16 cellular contexts compared by ENCODE assay signal in the genomic region with DNA sequence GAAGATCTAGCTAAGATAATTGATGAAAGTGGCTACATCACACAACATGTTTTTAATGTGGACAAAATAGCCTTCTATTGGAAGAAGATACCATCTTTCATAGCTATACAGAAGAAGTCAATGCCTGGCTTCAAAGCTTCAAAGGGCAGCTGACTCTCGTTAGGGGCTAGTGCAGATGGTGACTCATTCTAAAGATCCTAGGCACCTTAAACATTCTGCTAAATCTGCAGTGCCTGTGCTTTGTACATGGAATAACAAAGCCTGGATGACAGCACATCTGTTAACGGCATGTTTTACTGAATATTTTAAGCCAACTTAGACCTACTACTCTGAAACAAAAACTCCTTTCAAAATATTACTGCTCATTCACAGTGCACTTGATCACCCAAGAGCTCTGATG.
DNase-seq lines count a peak whose midpoint lies in the region; ATAC-seq, FAIRE-seq and TF ChIP-seq lines count a peak whose summit lies in the region.
"Had no signal": no experiment of that assay in that cellular context is flagged by ENCODE, and none has a peak within 500 bp of the region (broad histone marks: within the 10 kb centered on the region; RNA-seq: fewer than 3 reads in every experiment).

No MANE protein-coding gene starts in this region.

- CTCF ChIA-PET in K562 (lab: Yijun Ruan, JAX; ENCODE audit: low intra/inter-chr PET ratio): interaction anchor here (0.7 kb wide), 1 partner anchor 208 kb away, joined by 5 read pairs; no protein-coding TSS in a partner anchor

- H3K79me2 ChIP-seq in K562 (ENCODE audit: control insufficient read depth, insufficient read depth, low read length): no peaks in the 10 kb centered on the region

- no peaks in the 10 kb centered on the region for H4K20me1 ChIP-seq in K562 (replicated peaks; ENCODE audit: control insufficient read depth, insufficient read depth, low read length)

- H3K18ac ChIP-seq in neuronal stem cell (ENCODE audit: low read length): no peak overlapping the region

- no peak overlapping the region for H3K27ac ChIP-seq in K562 (ENCODE audit: extremely low read depth, low read depth, low read length)
- H3K27ac ChIP-seq in dorsolateral prefrontal cortex: no peak overlapping the region
- H3K27ac ChIP-seq in neuronal stem cell (replicated peaks; ENCODE audit: low read length): no peak overlapping the region
- H3K27ac ChIP-seq: PC-9 had no signal

- H3K36me3 ChIP-seq in K562 (ENCODE audit: control insufficient read depth, insufficient read depth, low read length): no peaks in the 10 kb centered on the region
- H3K36me3 ChIP-seq in neuronal stem cell (replicated peaks in 1 of 2; ENCODE audit: control insufficient read depth in 2 of 2, insufficient read depth in 2 of 2, low read length in 2 of 2): no peaks in the 10 kb centered on the region
- H3K36me3 ChIP-seq: MG63 had no signal

- no peak overlapping the region for H2BK120ac ChIP-seq in neuronal stem cell (ENCODE audit: low read depth, low read length)

- BruUV-seq in K562 (replicated peaks; lab: Mats Ljungman, UMichigan): no TSS peak

- H3K4me3 ChIP-seq in K562: no peak overlapping the region
- H3K4me3 ChIP-seq in foreskin fibroblast (ENCODE audit: low read depth in 1 of 2, low read length in 2 of 2): no peak overlapping the region
- no peak overlapping the region for H3K4me3 ChIP-seq in dorsolateral prefrontal cortex
- no peak overlapping the region for H3K4me3 ChIP-seq in neuronal stem cell (ENCODE audit: low read length in 2 of 2)
- H3K4me3 ChIP-seq: MG63, PC-9 had no signal

- ATAC-seq in K562: no peak
- ATAC-seq: T-cell had no signal

- H4K91ac ChIP-seq in neuronal stem cell (ENCODE audit: low read depth, low read length, poor library complexity): no peak overlapping the region

- in situ Hi-C loops in K562 (cut with MboI): loop anchor here (10.0 kb wide), 1 partner anchor 1304 kb away; no protein-coding TSS in a partner anchor

- TF ChIP-seq RAD21 in K562 (CRISPR knock-in tag; conservative IDR thresholded peaks at IDR 0.05 in 1 of 2, IDR thresholded peaks at IDR 0.05 in 1 of 2): no peak

- no peaks in the 10 kb centered on the region for H3K79me1 ChIP-seq in neuronal stem cell (ENCODE audit: low read depth, low read length)

- no peak overlapping the region for H3K23ac ChIP-seq in neuronal stem cell (ENCODE audit: low read depth, low read length, poor library complexity)

- TF ChIP-seq POLR2A in K562 (conservative IDR thresholded peaks at IDR 0.05): no peak

- no peak overlapping the region for H4K8ac ChIP-seq in neuronal stem cell (ENCODE audit: low read depth, low read length)

- no peak overlapping the region for H3K9ac ChIP-seq in K562 (ENCODE audit: insufficient read depth in 1 of 2, low read depth in 2 of 2, low read length in 2 of 2)
- no peak overlapping the region for H3K9ac ChIP-seq in neuronal stem cell (ENCODE audit: low read depth, low read length, poor library complexity)

- WGBS in K562 (ENCODE audit: insufficient coverage, low coverage, missing lambda C conversion rate): 10% methylated on average over 2 of the region's 2 CpGs
- no CpG with 5 or more reads among the region's 2 CpGs for WGBS in neuronal stem cell (ENCODE audit: extremely low coverage in 2 of 2, insufficient read length in 2 of 2, insufficient replicate concordance in 1 of 2), 2 donors

- POLR2A ChIA-PET in K562 (lab: Yijun Ruan, JAX): interaction anchor here (0.7 to 1.0 kb wide), 2 partner anchors 86 to 613 kb away, joined by 3 read pairs; no protein-coding TSS in a partner anchor

- H2AFZ ChIP-seq in K562 (ENCODE audit: low read depth, low read length): no peak overlapping the region
- no peak overlapping the region for H2AFZ ChIP-seq in neuronal stem cell (ENCODE audit: low read length)
- H2AFZ ChIP-seq: PC-9 had no signal

- TF ChIP-seq CTCF in K562 (IDR thresholded peaks at IDR 0.05 in 2 of 3, conservative IDR thresholded peaks at IDR 0.05 in 1 of 3; ENCODE audit: insufficient read depth in 2 of 3, low read depth in 1 of 3, low read length in 3 of 3) (no peak), foreskin fibroblast (IDR thresholded peaks at IDR 0.05; ENCODE audit: low read depth, low read length) (no peak), dorsolateral prefrontal cortex (IDR thresholded peaks at IDR 0.05 in 54 of 56, conservative IDR thresholded peaks at IDR 0.05 in 2 of 56; ENCODE audit: low read depth in 1 of 56, partially characterized antibody in 56 of 56) (no peak)

- TF ChIP-seq EP300 in K562 (IDR thresholded peaks at IDR 0.05; ENCODE audit: low read length): no peak

- peak; percentile 28 for DNase-seq in ELR (ENCODE audit: low read depth)
- DNase-seq in LHCN-M2 (ENCODE audit: low read depth): peak; percentile 13
- DNase-seq in K562 (ENCODE audit: extremely low read depth in 1 of 4, low spot score in 3 of 4): no peak
- DNase-seq in foreskin fibroblast: peak; percentile 61 to 82
- DNase-seq in dorsolateral prefrontal cortex: no peak
- no peak for DNase-seq in AML-193 (lab: John Stamatoyannopoulos, UW)
- DNase-seq in neuronal stem cell (ENCODE audit: low spot score): no peak
- DNase-seq: CD8-positive, alpha-beta memory T cell; MG63; NCI-H1105; NCI-H1694; NCI-H510A treated with DMSO at 0.1 percent for 48 hours; NCI-H82; PC-9; T-cell had no signal

- H2BK12ac ChIP-seq in neuronal stem cell (ENCODE audit: low read length): no peak overlapping the region

- H2BK15ac ChIP-seq in neuronal stem cell (ENCODE audit: low read length): no peak overlapping the region

- no peak overlapping the region for H2BK5ac ChIP-seq in neuronal stem cell (ENCODE audit: low read length)

- no peaks in the 10 kb centered on the region for H3K27me3 ChIP-seq in K562 (ENCODE audit: control insufficient read depth in 2 of 2, insufficient read depth in 2 of 2, low read length in 2 of 2)
- peaks cover 0 to 4% (median 0%) of the 10 kb centered on the region in 45 donors for H3K27me3 ChIP-seq in dorsolateral prefrontal cortex
- peaks cover 0 to 3% (median 0%) of the 10 kb centered on the region in 3 experiments for H3K27me3 ChIP-seq in neuronal stem cell (ENCODE audit: control insufficient read depth in 3 of 3, insufficient read depth in 3 of 3, low read depth in 1 of 3, low read length in 3 of 3)
- H3K27me3 ChIP-seq: MG63 had no signal

- no peaks in the 10 kb centered on the region for H3K9me1 ChIP-seq in K562 (ENCODE audit: control insufficient read depth, insufficient read depth, low read length)

- H3K4me1 ChIP-seq in K562 (replicated peaks in 1 of 2; ENCODE audit: control insufficient read depth in 2 of 2, insufficient read depth in 2 of 2, low read length in 2 of 2) (peaks cover 10 to 17% of the 10 kb centered on the region in 2 experiments; a peak in 4 of 5 replicates), neuronal stem cell (ENCODE audit: control insufficient read depth in 2 of 2, insufficient read depth in 1 of 2, low read depth in 1 of 2, low read length in 2 of 2) (peaks cover 1 to 3% of the 10 kb centered on the region in 2 donors)

- no peak for FAIRE-seq in K562 (lab: Jason Lieb, UNC)
- FAIRE-seq: H54 had no signal

- H3K9me3 ChIP-seq in K562 (replicated peaks; ENCODE audit: control insufficient read depth, insufficient read depth, low read depth, low read length) (no peaks in the 10 kb centered on the region), neuronal stem cell (replicated peaks in 1 of 2; ENCODE audit: control insufficient read depth in 2 of 2, insufficient read depth in 1 of 2, low read depth in 1 of 2, low read length in 2 of 2) (no peaks in the 10 kb centered on the region)
- H3K9me3 ChIP-seq: MG63 had no signal

- H3K4me2 ChIP-seq in K562 (ENCODE audit: insufficient read depth, low read length): no peak overlapping the region
- H3K4me2 ChIP-seq in neuronal stem cell (ENCODE audit: insufficient read depth, low read length, poor library complexity, severe bottlenecking): no peak overlapping the region
- H3K4me2 ChIP-seq: PC-9 had no signal

- H3K14ac ChIP-seq in neuronal stem cell (ENCODE audit: low read length): no peak overlapping the region

- intact Hi-C loops in K562 (cut with micrococcal nuclease) (loop anchor here (5.0 to 10.0 kb wide), 2 partner anchors 328 to 1424 kb away; no protein-coding TSS in a partner anchor), dorsolateral prefrontal cortex (cut with DNase I) (loop anchor here in 1 of 2 donors (5.0 to 10.0 kb wide), 2 partner anchors 1434 to 1542 kb away; no protein-coding TSS in a partner anchor)

- H2AK5ac ChIP-seq in neuronal stem cell (ENCODE audit: low read depth, low read length): no peak overlapping the region

- H3K4ac ChIP-seq in neuronal stem cell (ENCODE audit: low read length): no peak overlapping the region

TF ChIP-seq in K562, 482 proteins besides CTCF, POLR2A, EP300 and RAD21:
- TF ChIP-seq GATAD2B (IDR thresholded peaks at IDR 0.05; ENCODE audit: borderline replicate concordance): no peak
- 0 out of 2 replicates have a peak, but pooled peaks have one; percentile 37 for TF ChIP-seq FOSL1 (tag; conservative IDR thresholded peaks at IDR 0.05)
- TF ChIP-seq, protein P1, sequence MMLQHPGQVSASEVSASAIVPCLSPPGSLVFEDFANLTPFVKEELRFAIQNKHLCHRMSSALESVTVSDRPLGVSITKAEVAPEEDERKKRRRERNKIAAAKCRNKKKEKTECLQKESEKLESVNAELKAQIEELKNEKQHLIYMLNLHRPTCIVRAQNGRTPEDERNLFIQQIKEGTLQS (IDR thresholded peaks at IDR 0.05): peak; percentile 22; the same call in 1 of the 2 replicates
- TF ChIP-seq, protein P1 (CRISPR knock-in tag; conservative IDR thresholded peaks at IDR 0.05): no peak
- TF ChIP-seq, protein P2, sequence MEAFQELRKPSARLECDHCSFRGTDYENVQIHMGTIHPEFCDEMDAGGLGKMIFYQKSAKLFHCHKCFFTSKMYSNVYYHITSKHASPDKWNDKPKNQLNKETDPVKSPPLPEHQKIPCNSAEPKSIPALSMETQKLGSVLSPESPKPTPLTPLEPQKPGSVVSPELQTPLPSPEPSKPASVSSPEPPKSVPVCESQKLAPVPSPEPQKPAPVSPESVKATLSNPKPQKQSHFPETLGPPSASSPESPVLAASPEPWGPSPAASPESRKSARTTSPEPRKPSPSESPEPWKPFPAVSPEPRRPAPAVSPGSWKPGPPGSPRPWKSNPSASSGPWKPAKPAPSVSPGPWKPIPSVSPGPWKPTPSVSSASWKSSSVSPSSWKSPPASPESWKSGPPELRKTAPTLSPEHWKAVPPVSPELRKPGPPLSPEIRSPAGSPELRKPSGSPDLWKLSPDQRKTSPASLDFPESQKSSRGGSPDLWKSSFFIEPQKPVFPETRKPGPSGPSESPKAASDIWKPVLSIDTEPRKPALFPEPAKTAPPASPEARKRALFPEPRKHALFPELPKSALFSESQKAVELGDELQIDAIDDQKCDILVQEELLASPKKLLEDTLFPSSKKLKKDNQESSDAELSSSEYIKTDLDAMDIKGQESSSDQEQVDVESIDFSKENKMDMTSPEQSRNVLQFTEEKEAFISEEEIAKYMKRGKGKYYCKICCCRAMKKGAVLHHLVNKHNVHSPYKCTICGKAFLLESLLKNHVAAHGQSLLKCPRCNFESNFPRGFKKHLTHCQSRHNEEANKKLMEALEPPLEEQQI (IDR thresholded peaks at IDR 0.05): no peak
- no peak for TF ChIP-seq ZNF146 (CRISPR knock-in tag; IDR thresholded peaks at IDR 0.05; ENCODE audit: unreplicated experiment)

Comparison
In these comparisons a context has a peak if more than half of its experiments do, and no peak if none do; other contexts are left out.
1. DNase-seq: peak in ELR (single experiment), LHCN-M2 (single experiment) and foreskin fibroblast (2 of 2); none in K562 (0 of 4), dorsolateral prefrontal cortex (0 of 10), AML-193 (0 of 2) and neuronal stem cell (single experiment).